In the genomic region with DNA sequence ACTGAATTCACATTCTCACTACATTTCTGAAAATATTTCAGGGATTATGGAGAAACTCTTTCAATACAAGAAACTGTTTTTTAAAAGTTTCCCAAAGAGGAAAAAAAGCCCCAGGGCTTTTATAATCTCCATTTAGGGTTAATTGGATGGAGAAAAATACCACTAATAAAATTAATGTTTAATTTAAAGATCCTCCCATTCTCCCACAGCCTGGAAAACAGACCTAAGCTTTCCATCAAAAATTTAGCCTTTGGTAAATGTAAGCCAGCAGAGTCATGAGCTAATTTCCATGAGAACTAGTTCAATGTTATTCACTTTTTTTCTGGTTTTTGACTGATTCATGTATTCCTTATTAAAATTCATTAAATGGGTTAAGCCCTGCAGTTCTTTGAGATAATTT, we compare ENCODE assay signal across 35 cellular contexts.
"Had no signal": no experiment of that assay in that cellular context is flagged by ENCODE, and none has a peak within 500 bp of the region (broad histone marks: within the 10 kb centered on the region; RNA-seq: fewer than 3 reads in every experiment).

No MANE protein-coding gene starts in this region.

- DNase-seq: Karpas-422, Kasumi-1, KBM-7, KG1, MG63, MM.1S, MV-4-11, NCI-H1048, NCI-H1092, NCI-H1092 treated with DMSO at 0.1 percent for 48 hours, NCI-H1105, NCI-H1105 treated with DMSO at 0.1 percent for 48 hours, NCI-H1417, NCI-H1417 treated with DMSO at 0.1 percent for 48 hours, NCI-H1436, NCI-H1436 treated with DMSO at 0.1 percent for 48 hours, NCI-H146, NCI-H1694, NCI-H1694 treated with DMSO at 0.1 percent for 48 hours, NCI-H187, NCI-H187 treated with DMSO at 0.1 percent for 48 hours, NCI-H1930, NCI-H2029, NCI-H2029 treated with DMSO at 0.1 percent for 48 hours, NCI-H2081, NCI-H2081 treated with DMSO at 0.1 percent for 48 hours, NCI-H2107, NCI-H2171, NCI-H2171 treated with DMSO at 0.1 percent for 48 hours, NCI-H2227 treated with DMSO at 0.1 percent for 48 hours, NCI-H226, NCI-H345, NCI-H446, NCI-H446 treated with DMSO at 0.1 percent for 48 hours had no signal

- H3K9ac ChIP-seq: KMS-11 had no signal

- H3K4me2 ChIP-seq: KMS-11 had no signal

- H3K27ac ChIP-seq: KMS-11 had no signal

- H3K4me3 ChIP-seq: MG63 had no signal

- H3K27me3 ChIP-seq: MG63 had no signal

- H3K9me3 ChIP-seq: MG63 had no signal

- H3K36me3 ChIP-seq: MG63 had no signal
